ENCODE assay signal across 1 cellular context in genomic region chr12:124270671-124271070, GRCh38.
TF ChIP-seq lines count a peak whose summit lies in the region.

No MANE protein-coding gene starts in this region.

TF ChIP-seq in HepG2, 621 proteins besides CTCF, POLR2A, EP300 and RAD21 (continued from another document):
- TF ChIP-seq CAMTA2 (CRISPR knock-in tag; IDR thresholded peaks at IDR 0.05; ENCODE audit: borderline replicate concordance), result no peak
- TF ChIP-seq ZNF678 (CRISPR knock-in tag; IDR thresholded peaks at IDR 0.05), result no peak
- no peak for TF ChIP-seq ZNF546 (CRISPR knock-in tag; conservative IDR thresholded peaks at IDR 0.05)
- no peak for TF ChIP-seq SP140L (CRISPR knock-in tag; IDR thresholded peaks at IDR 0.05; ENCODE audit: borderline replicate concordance)
- TF ChIP-seq PLRG1 (conservative IDR thresholded peaks at IDR 0.05), result no peak
- no peak for TF ChIP-seq ZNF777 (CRISPR knock-in tag; IDR thresholded peaks at IDR 0.05)
- TF ChIP-seq ZBTB7B (CRISPR knock-in tag; IDR thresholded peaks at IDR 0.05), result 0 out of 2 replicates have a peak, but pooled peaks have one; percentile 52
- TF ChIP-seq PBX3 (CRISPR knock-in tag; IDR thresholded peaks at IDR 0.05; ENCODE audit: borderline replicate concordance), result no peak
